In the genomic region with DNA sequence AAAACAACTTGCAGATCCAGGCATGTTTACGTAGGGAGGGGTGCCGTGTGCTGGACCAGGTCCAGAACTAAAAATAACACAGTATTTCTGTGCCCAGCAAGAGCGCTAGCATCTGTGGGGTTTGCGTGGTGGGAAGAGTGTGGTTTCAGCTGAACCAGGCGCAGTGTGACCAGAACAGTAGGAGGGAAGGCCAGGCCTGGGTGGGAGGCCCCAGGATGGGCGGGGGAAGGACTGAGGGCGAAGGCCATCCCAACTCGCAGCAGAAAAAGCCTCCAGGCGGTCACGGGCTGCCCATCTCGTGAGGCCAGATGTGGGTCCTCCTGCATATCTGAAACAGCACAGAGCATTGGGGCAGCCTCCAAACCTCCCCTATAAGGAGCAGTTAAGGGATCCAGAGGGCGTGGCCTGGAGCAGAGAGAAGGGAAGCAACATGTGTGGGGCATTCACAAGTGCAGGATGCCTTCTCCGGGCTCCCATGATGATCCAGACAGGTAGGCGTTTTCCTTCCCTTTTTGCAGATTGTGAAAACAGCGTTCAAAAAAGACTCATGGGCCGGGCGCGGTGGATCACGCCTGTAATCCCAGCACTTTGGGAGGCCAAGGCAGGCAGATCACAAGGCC, we compare ENCODE assay signal across 1 cellular context.
TF ChIP-seq lines count a peak whose summit lies in the region.

No MANE protein-coding gene starts in this region.

TF ChIP-seq in HepG2, 621 proteins besides CTCF, POLR2A, EP300 and RAD21 (continued from another document and continues in another):
- TF ChIP-seq, protein P1, sequence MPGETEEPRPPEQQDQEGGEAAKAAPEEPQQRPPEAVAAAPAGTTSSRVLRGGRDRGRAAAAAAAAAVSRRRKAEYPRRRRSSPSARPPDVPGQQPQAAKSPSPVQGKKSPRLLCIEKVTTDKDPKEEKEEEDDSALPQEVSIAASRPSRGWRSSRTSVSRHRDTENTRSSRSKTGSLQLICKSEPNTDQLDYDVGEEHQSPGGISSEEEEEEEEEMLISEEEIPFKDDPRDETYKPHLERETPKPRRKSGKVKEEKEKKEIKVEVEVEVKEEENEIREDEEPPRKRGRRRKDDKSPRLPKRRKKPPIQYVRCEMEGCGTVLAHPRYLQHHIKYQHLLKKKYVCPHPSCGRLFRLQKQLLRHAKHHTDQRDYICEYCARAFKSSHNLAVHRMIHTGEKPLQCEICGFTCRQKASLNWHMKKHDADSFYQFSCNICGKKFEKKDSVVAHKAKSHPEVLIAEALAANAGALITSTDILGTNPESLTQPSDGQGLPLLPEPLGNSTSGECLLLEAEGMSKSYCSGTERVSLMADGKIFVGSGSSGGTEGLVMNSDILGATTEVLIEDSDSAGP (CRISPR knock-in tag; IDR thresholded peaks at IDR 0.05; ENCODE audit: borderline replicate concordance) = no peak
- TF ChIP-seq, protein P2, sequence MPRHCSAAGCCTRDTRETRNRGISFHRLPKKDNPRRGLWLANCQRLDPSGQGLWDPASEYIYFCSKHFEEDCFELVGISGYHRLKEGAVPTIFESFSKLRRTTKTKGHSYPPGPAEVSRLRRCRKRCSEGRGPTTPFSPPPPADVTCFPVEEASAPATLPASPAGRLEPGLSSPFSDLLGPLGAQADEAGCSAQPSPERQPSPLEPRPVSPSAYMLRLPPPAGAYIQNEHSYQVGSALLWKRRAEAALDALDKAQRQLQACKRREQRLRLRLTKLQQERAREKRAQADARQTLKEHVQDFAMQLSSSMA (CRISPR knock-in tag; IDR thresholded peaks at IDR 0.05) = 0 out of 2 replicates have a peak, but pooled peaks have one; percentile 2
- TF ChIP-seq ZMYM2 (CRISPR knock-in tag; IDR thresholded peaks at IDR 0.05) (no peak), THAP11 (CRISPR knock-in tag; IDR thresholded peaks at IDR 0.05) (no peak), TP53 (CRISPR knock-in tag; conservative IDR thresholded peaks at IDR 0.05) (no peak), CENPT (CRISPR knock-in tag; IDR thresholded peaks at IDR 0.05; ENCODE audit: low read depth) (no peak), ADNP (CRISPR knock-in tag; IDR thresholded peaks at IDR 0.05) (no peak), GABPA (IDR thresholded peaks at IDR 0.05; ENCODE audit: low read depth, low read length) (no peak), GABPA (CRISPR knock-in tag; IDR thresholded peaks at IDR 0.05; ENCODE audit: low read depth) (no peak), ZSCAN29 (CRISPR knock-in tag; conservative IDR thresholded peaks at IDR 0.05) (no peak; the same call in 1 of the 2 replicates), ZNF20 (CRISPR knock-in tag; IDR thresholded peaks at IDR 0.05) (no peak), ETV6 (CRISPR knock-in tag; conservative IDR thresholded peaks at IDR 0.05) (no peak), ZNF768 (CRISPR knock-in tag; IDR thresholded peaks at IDR 0.05) (0 out of 2 replicates have a peak, but pooled peaks have one; percentile 16), ZNF224 (CRISPR knock-in tag; IDR thresholded peaks at IDR 0.05) (no peak), ZNF761 (CRISPR knock-in tag; conservative IDR thresholded peaks at IDR 0.05) (peak; percentile 83), KDM6A (CRISPR knock-in tag; IDR thresholded peaks at IDR 0.05; ENCODE audit: low read depth) (no peak), POLR2AphosphoS2 (IDR thresholded peaks at IDR 0.05; ENCODE audit: low read depth, low read length) (no peak), ZNF382 (CRISPR knock-in tag; IDR thresholded peaks at IDR 0.05; ENCODE audit: borderline replicate concordance) (no peak), FOXO1 (CRISPR knock-in tag; IDR thresholded peaks at IDR 0.05) (no peak; the same call in 1 of the 2 replicates), ZNF251 (CRISPR knock-in tag; IDR thresholded peaks at IDR 0.05) (no peak), CHD2 (IDR thresholded peaks at IDR 0.05; ENCODE audit: low read depth, low read length) (no peak), GLI4 (CRISPR knock-in tag; IDR thresholded peaks at IDR 0.05; ENCODE audit: borderline replicate concordance) (no peak), ZSCAN22 (CRISPR knock-in tag; IDR thresholded peaks at IDR 0.05) (no peak), BCL6 (CRISPR knock-in tag; IDR thresholded peaks at IDR 0.05) (no peak; the same call in 1 of the 2 replicates), CAMTA2 (CRISPR knock-in tag; IDR thresholded peaks at IDR 0.05; ENCODE audit: borderline replicate concordance) (no peak), TBP (CRISPR knock-in tag; IDR thresholded peaks at IDR 0.05) (no peak), JUNB (CRISPR knock-in tag; IDR thresholded peaks at IDR 0.05; ENCODE audit: borderline replicate concordance) (no peak)
- TF ChIP-seq, protein P3, sequence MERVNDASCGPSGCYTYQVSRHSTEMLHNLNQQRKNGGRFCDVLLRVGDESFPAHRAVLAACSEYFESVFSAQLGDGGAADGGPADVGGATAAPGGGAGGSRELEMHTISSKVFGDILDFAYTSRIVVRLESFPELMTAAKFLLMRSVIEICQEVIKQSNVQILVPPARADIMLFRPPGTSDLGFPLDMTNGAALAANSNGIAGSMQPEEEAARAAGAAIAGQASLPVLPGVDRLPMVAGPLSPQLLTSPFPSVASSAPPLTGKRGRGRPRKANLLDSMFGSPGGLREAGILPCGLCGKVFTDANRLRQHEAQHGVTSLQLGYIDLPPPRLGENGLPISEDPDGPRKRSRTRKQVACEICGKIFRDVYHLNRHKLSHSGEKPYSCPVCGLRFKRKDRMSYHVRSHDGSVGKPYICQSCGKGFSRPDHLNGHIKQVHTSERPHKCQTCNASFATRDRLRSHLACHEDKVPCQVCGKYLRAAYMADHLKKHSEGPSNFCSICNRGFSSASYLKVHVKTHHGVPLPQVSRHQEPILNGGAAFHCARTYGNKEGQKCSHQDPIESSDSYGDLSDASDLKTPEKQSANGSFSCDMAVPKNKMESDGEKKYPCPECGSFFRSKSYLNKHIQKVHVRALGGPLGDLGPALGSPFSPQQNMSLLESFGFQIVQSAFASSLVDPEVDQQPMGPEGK (CRISPR knock-in tag; IDR thresholded peaks at IDR 0.05) = 0 out of 2 replicates have a peak, but pooled peaks have one; percentile 13
- TF ChIP-seq, protein P4, sequence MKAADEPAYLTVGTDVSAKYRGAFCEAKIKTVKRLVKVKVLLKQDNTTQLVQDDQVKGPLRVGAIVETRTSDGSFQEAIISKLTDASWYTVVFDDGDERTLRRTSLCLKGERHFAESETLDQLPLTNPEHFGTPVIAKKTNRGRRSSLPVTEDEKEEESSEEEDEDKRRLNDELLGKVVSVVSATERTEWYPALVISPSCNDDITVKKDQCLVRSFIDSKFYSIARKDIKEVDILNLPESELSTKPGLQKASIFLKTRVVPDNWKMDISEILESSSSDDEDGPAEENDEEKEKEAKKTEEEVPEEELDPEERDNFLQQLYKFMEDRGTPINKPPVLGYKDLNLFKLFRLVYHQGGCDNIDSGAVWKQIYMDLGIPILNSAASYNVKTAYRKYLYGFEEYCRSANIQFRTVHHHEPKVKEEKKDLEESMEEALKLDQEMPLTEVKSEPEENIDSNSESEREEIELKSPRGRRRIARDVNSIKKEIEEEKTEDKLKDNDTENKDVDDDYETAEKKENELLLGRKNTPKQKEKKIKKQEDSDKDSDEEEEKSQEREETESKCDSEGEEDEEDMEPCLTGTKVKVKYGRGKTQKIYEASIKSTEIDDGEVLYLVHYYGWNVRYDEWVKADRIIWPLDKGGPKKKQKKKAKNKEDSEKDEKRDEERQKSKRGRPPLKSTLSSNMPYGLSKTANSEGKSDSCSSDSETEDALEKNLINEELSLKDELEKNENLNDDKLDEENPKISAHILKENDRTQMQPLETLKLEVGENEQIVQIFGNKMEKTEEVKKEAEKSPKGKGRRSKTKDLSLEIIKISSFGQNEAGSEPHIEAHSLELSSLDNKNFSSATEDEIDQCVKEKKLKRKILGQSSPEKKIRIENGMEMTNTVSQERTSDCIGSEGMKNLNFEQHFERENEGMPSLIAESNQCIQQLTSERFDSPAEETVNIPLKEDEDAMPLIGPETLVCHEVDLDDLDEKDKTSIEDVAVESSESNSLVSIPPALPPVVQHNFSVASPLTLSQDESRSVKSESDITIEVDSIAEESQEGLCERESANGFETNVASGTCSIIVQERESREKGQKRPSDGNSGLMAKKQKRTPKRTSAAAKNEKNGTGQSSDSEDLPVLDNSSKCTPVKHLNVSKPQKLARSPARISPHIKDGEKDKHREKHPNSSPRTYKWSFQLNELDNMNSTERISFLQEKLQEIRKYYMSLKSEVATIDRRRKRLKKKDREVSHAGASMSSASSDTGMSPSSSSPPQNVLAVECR (CRISPR knock-in tag; IDR thresholded peaks at IDR 0.05; ENCODE audit: borderline replicate concordance) = peak; percentile 27; the same call in 1 of the 2 replicates
- TF ChIP-seq, protein P5, sequence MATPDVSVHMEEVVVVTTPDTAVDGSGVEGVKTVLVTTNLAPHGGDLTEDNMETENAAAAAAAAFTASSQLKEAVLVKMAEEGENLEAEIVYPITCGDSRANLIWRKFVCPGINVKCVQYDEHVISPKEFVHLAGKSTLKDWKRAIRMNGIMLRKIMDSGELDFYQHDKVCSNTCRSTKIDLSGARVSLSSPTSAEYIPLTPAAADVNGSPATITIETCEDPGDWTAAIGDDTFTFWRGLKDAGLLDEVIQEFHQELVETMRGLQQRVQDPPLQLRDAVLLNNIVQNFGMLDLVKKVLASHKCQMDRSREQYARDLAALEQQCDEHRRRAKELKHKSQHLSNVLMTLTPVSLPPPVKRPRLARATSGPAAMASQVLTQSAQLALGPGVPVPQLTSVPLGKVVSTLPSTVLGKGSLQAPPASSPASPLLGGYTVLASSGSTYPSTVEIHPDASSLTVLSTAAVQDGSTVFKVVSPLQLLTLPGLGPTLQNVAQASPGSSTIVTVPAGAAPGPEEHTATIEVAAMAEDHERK (CRISPR knock-in tag; IDR thresholded peaks at IDR 0.05; ENCODE audit: low read depth) = no peak
- TF ChIP-seq, protein P6, sequence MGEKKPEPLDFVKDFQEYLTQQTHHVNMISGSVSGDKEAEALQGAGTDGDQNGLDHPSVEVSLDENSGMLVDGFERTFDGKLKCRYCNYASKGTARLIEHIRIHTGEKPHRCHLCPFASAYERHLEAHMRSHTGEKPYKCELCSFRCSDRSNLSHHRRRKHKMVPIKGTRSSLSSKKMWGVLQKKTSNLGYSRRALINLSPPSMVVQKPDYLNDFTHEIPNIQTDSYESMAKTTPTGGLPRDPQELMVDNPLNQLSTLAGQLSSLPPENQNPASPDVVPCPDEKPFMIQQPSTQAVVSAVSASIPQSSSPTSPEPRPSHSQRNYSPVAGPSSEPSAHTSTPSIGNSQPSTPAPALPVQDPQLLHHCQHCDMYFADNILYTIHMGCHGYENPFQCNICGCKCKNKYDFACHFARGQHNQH (CRISPR knock-in tag; IDR thresholded peaks at IDR 0.05) = peak; percentile 68; the same call in 1 of the 2 replicates
- TF ChIP-seq, protein P7, sequence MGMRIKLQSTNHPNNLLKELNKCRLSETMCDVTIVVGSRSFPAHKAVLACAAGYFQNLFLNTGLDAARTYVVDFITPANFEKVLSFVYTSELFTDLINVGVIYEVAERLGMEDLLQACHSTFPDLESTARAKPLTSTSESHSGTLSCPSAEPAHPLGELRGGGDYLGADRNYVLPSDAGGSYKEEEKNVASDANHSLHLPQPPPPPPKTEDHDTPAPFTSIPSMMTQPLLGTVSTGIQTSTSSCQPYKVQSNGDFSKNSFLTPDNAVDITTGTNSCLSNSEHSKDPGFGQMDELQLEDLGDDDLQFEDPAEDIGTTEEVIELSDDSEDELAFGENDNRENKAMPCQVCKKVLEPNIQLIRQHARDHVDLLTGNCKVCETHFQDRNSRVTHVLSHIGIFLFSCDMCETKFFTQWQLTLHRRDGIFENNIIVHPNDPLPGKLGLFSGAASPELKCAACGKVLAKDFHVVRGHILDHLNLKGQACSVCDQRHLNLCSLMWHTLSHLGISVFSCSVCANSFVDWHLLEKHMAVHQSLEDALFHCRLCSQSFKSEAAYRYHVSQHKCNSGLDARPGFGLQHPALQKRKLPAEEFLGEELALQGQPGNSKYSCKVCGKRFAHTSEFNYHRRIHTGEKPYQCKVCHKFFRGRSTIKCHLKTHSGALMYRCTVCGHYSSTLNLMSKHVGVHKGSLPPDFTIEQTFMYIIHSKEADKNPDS (CRISPR knock-in tag; IDR thresholded peaks at IDR 0.05) = no peak
- TF ChIP-seq, protein P8, sequence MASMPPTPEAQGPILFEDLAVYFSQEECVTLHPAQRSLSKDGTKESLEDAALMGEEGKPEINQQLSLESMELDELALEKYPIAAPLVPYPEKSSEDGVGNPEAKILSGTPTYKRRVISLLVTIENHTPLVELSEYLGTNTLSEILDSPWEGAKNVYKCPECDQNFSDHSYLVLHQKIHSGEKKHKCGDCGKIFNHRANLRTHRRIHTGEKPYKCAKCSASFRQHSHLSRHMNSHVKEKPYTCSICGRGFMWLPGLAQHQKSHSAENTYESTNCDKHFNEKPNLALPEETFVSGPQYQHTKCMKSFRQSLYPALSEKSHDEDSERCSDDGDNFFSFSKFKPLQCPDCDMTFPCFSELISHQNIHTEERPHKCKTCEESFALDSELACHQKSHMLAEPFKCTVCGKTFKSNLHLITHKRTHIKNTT (CRISPR knock-in tag; IDR thresholded peaks at IDR 0.05) = no peak
- TF ChIP-seq, protein P9, sequence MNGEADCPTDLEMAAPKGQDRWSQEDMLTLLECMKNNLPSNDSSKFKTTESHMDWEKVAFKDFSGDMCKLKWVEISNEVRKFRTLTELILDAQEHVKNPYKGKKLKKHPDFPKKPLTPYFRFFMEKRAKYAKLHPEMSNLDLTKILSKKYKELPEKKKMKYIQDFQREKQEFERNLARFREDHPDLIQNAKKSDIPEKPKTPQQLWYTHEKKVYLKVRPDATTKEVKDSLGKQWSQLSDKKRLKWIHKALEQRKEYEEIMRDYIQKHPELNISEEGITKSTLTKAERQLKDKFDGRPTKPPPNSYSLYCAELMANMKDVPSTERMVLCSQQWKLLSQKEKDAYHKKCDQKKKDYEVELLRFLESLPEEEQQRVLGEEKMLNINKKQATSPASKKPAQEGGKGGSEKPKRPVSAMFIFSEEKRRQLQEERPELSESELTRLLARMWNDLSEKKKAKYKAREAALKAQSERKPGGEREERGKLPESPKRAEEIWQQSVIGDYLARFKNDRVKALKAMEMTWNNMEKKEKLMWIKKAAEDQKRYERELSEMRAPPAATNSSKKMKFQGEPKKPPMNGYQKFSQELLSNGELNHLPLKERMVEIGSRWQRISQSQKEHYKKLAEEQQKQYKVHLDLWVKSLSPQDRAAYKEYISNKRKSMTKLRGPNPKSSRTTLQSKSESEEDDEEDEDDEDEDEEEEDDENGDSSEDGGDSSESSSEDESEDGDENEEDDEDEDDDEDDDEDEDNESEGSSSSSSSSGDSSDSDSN (CRISPR knock-in tag; IDR thresholded peaks at IDR 0.05) = no peak
- TF ChIP-seq, protein P10, sequence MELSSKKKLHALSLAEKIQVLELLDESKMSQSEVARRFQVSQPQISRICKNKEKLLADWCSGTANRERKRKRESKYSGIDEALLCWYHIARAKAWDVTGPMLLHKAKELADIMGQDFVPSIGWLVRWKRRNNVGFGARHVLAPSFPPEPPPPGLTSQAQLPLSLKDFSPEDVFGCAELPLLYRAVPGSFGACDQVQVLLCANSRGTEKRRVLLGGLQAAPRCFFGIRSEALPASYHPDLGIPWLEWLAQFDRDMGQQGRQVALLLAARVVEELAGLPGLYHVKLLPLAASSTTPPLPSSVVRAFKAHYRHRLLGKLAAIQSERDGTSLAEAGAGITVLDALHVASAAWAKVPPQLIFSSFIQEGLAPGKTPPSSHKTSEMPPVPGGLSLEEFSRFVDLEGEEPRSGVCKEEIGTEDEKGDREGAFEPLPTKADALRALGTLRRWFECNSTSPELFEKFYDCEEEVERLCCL (CRISPR knock-in tag; IDR thresholded peaks at IDR 0.05; ENCODE audit: borderline replicate concordance) = no peak
